Comparison of ENCODE assay signal across 25 cellular contexts in the genomic region with DNA sequence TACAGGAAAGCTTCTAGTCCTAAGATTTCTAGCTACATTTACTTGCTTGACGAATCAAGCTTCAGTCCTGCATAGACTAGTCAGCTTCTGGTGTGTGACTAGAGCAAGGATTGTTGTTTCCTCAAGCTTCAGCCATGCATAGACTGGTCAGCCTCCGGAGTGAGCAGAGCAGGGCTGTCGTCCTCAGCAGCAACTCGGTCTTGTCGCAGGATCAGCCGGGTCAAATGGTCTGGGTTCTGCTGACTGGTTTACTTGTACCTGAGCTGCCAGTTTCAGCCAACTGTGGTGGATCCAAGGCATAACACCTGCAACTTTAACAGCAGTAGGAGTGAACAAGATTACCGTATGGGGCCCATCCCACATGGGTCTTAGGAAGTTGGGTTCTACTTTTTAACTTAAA. TPM values are rescaled to one million over a fixed set of nuclear protein-coding genes. Genes with fewer than 3 reads are reported as not detected.
DNase-seq lines count a peak whose midpoint lies in the region; ATAC-seq, FAIRE-seq and TF ChIP-seq lines count a peak whose summit lies in the region.
"Had no signal": no experiment of that assay in that cellular context is flagged by ENCODE, and none has a peak within 500 bp of the region (broad histone marks: within the 10 kb centered on the region; RNA-seq: fewer than 3 reads in every experiment).

No MANE protein-coding gene starts in this region.

- H3K79me2 ChIP-seq in K562 (ENCODE audit: control insufficient read depth, insufficient read depth, low read length) (no peaks in the 10 kb centered on the region), parathyroid adenoma (no peaks in the 10 kb centered on the region)

- CTCF ChIA-PET in K562 (lab: Yijun Ruan, JAX; ENCODE audit: low intra/inter-chr PET ratio) = no interaction called here

- no TSS peak for BruUV-seq in K562 (replicated peaks; lab: Mats Ljungman, UMichigan)

- H3K9me3 ChIP-seq in K562 (replicated peaks; ENCODE audit: control insufficient read depth, insufficient read depth, low read depth, low read length) (peaks cover 7% of the 10 kb centered on the region), parathyroid adenoma (ENCODE audit: control insufficient read depth, low read length) (no peaks in the 10 kb centered on the region), thyroid gland (no peaks in the 10 kb centered on the region)
- H3K9me3 ChIP-seq: BE2C had no signal

- in situ Hi-C loops in K562 (cut with MboI) = no loop called here

- TF ChIP-seq RAD21 in K562 (CRISPR knock-in tag; conservative IDR thresholded peaks at IDR 0.05 in 1 of 2, IDR thresholded peaks at IDR 0.05 in 1 of 2) = no peak

- H3K4me1 ChIP-seq in K562 (replicated peaks in 1 of 2; ENCODE audit: control insufficient read depth in 2 of 2, insufficient read depth in 2 of 2, low read length in 2 of 2) = peaks cover 31 to 66% of the 10 kb centered on the region in 2 experiments
- H3K4me1 ChIP-seq in parathyroid adenoma = peaks cover 17% of the 10 kb centered on the region
- H3K4me1 ChIP-seq in thyroid gland = peaks cover 0 to 26% of the 10 kb centered on the region in 2 donors
- H3K4me1 ChIP-seq: BE2C had no signal

- H4K20me1 ChIP-seq in K562 (replicated peaks; ENCODE audit: control insufficient read depth, insufficient read depth, low read length) = no peaks in the 10 kb centered on the region

- H3K9ac ChIP-seq in K562 (ENCODE audit: insufficient read depth in 1 of 2, low read depth in 2 of 2, low read length in 2 of 2) = peak overlapping the region; percentile 32 to 70; a peak in 2 of 4 replicates
- no peak overlapping the region for H3K9ac ChIP-seq in parathyroid adenoma

- H3K9me1 ChIP-seq in K562 (ENCODE audit: control insufficient read depth, insufficient read depth, low read length) = no peaks in the 10 kb centered on the region

- H3K27ac ChIP-seq in K562 (ENCODE audit: extremely low read depth, low read depth, low read length) = peak overlapping the region; percentile 51
- H3K27ac ChIP-seq in parathyroid adenoma = no peak overlapping the region
- H3K27ac ChIP-seq in thyroid gland = no peak overlapping the region

- TF ChIP-seq CTCF in K562 (IDR thresholded peaks at IDR 0.05 in 2 of 3, conservative IDR thresholded peaks at IDR 0.05 in 1 of 3; ENCODE audit: insufficient read depth in 2 of 3, low read depth in 1 of 3, low read length in 3 of 3) = no peak
- no peak for TF ChIP-seq CTCF in parathyroid adenoma (IDR thresholded peaks at IDR 0.05)
- no peak for TF ChIP-seq CTCF in thyroid gland (IDR thresholded peaks at IDR 0.05)

- no peak overlapping the region for H3K4me3 ChIP-seq in K562
- no peak overlapping the region for H3K4me3 ChIP-seq in parathyroid adenoma (ENCODE audit: low read depth, low read length)
- H3K4me3 ChIP-seq in thyroid gland (replicated peaks in 1 of 3) = no peak overlapping the region
- H3K4me3 ChIP-seq: GM12878, GM23338 had no signal

- intact Hi-C loops in K562 (cut with micrococcal nuclease) (loop anchor here (2.0 kb wide), 1 partner anchor 103 kb away; no protein-coding TSS in a partner anchor), thyroid gland (cut with DNase I) (no loop called here)

- no peak for TF ChIP-seq POLR2A in K562 (conservative IDR thresholded peaks at IDR 0.05)
- TF ChIP-seq POLR2A in thyroid gland (IDR thresholded peaks at IDR 0.05) = no peak

- no peak for TF ChIP-seq EP300 in K562 (IDR thresholded peaks at IDR 0.05; ENCODE audit: low read length)

- DNase-seq in K562 (ENCODE audit: extremely low read depth in 1 of 4, low spot score in 3 of 4) (peak in 2 of 4 experiments; percentile 8 to 11), kidney tubule cell (ENCODE audit: low spot score) (peak; percentile 41), thyroid gland (peak; percentile 46 to 48), foreskin melanocyte (no peak)
- no peak for DNase-seq in activated T-cell treated with anti-CD3 and anti-CD28 coated beads, Interleukin-2, amount 50 U/mL, for 1 hour
- DNase-seq: ACHN; BE2C; C1 segment of cervical spinal cord; CD4-positive, CD25-positive, alpha-beta regulatory T cell; CD8-positive, alpha-beta memory T cell; COR-L47; DMS 273 treated with DMSO at 0.1 percent for 48 hours; DMS53; DND-41; EL; HCEC 1CT had no signal

- no peaks in the 10 kb centered on the region; the same call in 2 of the 3 replicates for H3K36me3 ChIP-seq in K562 (ENCODE audit: control insufficient read depth, insufficient read depth, low read length)
- no peaks in the 10 kb centered on the region for H3K36me3 ChIP-seq in parathyroid adenoma (ENCODE audit: control insufficient read depth, insufficient read depth, low read length)
- H3K36me3 ChIP-seq in thyroid gland = no peaks in the 10 kb centered on the region
- H3K36me3 ChIP-seq: BE2C had no signal

- WGBS in K562 (ENCODE audit: insufficient coverage, low coverage, missing lambda C conversion rate) = 28% methylated on average over 7 of the region's 7 CpGs
- WGBS in thyroid gland, 2 donors = 40 to 67% methylated on average over 7 of the region's 7 CpGs

- POLR2A ChIA-PET in K562 (lab: Yijun Ruan, JAX) = interaction anchor here (0.5 to 3.6 kb wide), 7 partner anchors 9 to 96 kb away, joined by 3 to 19 read pairs (median 4); a partner anchor contains a TSS

- peak overlapping the region; percentile 88 for H2AFZ ChIP-seq in K562 (ENCODE audit: low read depth, low read length)
- H2AFZ ChIP-seq in parathyroid adenoma = peak overlapping the region; percentile 43
- H2AFZ ChIP-seq: GM23338 had no signal

- H3K4me2 ChIP-seq in K562 (ENCODE audit: insufficient read depth, low read length) (peak overlapping the region; percentile 22; the same call in 1 of the 2 replicates), parathyroid adenoma (ENCODE audit: low read length) (no peak overlapping the region)
- H3K4me2 ChIP-seq: GM23338 had no signal

- ATAC-seq in K562 = peak; percentile 6; the same call in 2 of the 3 replicates
- no peak for ATAC-seq in HG03432 (IDR thresholded peaks at IDR 0.05; ENCODE audit: unreplicated experiment)
- ATAC-seq: GM12878, GM23338 had no signal

- H3K27me3 ChIP-seq in K562 (ENCODE audit: control insufficient read depth in 2 of 2, insufficient read depth in 2 of 2, low read length in 2 of 2) (no peaks in the 10 kb centered on the region), parathyroid adenoma (ENCODE audit: control insufficient read depth, insufficient read depth, low read length) (no peaks in the 10 kb centered on the region), thyroid gland (no peaks in the 10 kb centered on the region)
- H3K27me3 ChIP-seq: BE2C had no signal

- no peak for FAIRE-seq in K562 (lab: Jason Lieb, UNC)
- FAIRE-seq: A204.1, GM12878, GM19239, H54, HTR-8/SVneo had no signal

TF ChIP-seq in K562, 482 proteins besides CTCF, POLR2A, EP300 and RAD21 (continues in another document):
- no peak for TF ChIP-seq U2AF1 (optimal IDR thresholded peaks at IDR 0.05; ENCODE audit: low read depth, low read length)
- TF ChIP-seq, protein P1, sequence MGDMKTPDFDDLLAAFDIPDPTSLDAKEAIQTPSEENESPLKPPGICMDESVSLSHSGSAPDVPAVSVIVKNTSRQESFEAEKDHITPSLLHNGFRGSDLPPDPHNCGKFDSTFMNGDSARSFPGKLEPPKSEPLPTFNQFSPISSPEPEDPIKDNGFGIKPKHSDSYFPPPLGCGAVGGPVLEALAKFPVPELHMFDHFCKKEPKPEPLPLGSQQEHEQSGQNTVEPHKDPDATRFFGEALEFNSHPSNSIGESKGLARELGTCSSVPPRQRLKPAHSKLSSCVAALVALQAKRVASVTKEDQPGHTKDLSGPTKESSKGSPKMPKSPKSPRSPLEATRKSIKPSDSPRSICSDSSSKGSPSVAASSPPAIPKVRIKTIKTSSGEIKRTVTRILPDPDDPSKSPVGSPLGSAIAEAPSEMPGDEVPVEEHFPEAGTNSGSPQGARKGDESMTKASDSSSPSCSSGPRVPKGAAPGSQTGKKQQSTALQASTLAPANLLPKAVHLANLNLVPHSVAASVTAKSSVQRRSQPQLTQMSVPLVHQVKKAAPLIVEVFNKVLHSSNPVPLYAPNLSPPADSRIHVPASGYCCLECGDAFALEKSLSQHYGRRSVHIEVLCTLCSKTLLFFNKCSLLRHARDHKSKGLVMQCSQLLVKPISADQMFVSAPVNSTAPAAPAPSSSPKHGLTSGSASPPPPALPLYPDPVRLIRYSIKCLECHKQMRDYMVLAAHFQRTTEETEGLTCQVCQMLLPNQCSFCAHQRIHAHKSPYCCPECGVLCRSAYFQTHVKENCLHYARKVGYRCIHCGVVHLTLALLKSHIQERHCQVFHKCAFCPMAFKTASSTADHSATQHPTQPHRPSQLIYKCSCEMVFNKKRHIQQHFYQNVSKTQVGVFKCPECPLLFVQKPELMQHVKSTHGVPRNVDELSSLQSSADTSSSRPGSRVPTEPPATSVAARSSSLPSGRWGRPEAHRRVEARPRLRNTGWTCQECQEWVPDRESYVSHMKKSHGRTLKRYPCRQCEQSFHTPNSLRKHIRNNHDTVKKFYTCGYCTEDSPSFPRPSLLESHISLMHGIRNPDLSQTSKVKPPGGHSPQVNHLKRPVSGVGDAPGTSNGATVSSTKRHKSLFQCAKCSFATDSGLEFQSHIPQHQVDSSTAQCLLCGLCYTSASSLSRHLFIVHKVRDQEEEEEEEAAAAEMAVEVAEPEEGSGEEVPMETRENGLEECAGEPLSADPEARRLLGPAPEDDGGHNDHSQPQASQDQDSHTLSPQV (IDR thresholded peaks at IDR 0.05) = 0 out of 2 replicates have a peak, but pooled peaks have one; percentile 15
- TF ChIP-seq, protein P2, sequence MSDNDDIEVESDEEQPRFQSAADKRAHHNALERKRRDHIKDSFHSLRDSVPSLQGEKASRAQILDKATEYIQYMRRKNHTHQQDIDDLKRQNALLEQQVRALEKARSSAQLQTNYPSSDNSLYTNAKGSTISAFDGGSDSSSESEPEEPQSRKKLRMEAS (CRISPR knock-in tag; IDR thresholded peaks at IDR 0.05) = peak; percentile 14; the same call in 1 of the 2 replicates

RNA-seq across cellular contexts. Expression of a gene that starts 10.8 kb away (rescaled TPM):
- total RNA-seq in K562 (2011; cell fraction: chromatin; rRNA removed; ENCODE audit: low replicate concordance) = 58.9 and 89.1 TPM in 2 replicates
- total RNA-seq in K562 (2011; cell fraction: nucleolus; rRNA removed) = 52.6 and 53.0 TPM in 2 replicates
- total RNA-seq in K562 (2011; cell fraction: nucleoplasm; rRNA removed) = 58.1 and 58.7 TPM in 2 replicates
- total RNA-seq in K562 (2014; rRNA removed) (42.5 and 46.2 TPM in 2 replicates), K562 (2014; rRNA removed; fragmentation: Illumina TruSeq; extraction: Trizol) (34.1 and 34.6 TPM in 2 replicates), K562 (2015; rRNA removed; fragmentation: Illumina TruSeq; extraction: Trizol) (52.9 and 53.5 TPM in 2 replicates), K562 (2021) (64.1 and 73.7 TPM in 2 replicates), thyroid gland (10 to 100 TPM in 1 of 4 donors, 1 to 10 TPM in 3; 2.8 to 10.8 (median 3.3) TPM)
- polyA plus RNA-seq in K562 (2011; rRNA removed) (66.7 and 72.1 TPM in 2 replicates), K562 (2014; fragmentation: Illumina TruSeq; extraction: Trizol) (83.7 and 85.6 TPM in 2 replicates), K562 (2014; fragmentation: Nextera tagmentation; extraction: Ambion mirVana) (10 to 100 TPM; 42.0 to 47.8 TPM), K562 (2014; rRNA removed) (45.6 and 49.8 TPM in 2 replicates)
- polyA plus RNA-seq in K562 (2011; cell fraction: cytosol; rRNA removed) = 97.7 and 111 TPM in 2 replicates
- 50.2 and 57.5 TPM in 2 replicates for polyA plus RNA-seq in K562 (2011; cell fraction: nucleus; rRNA removed)
- polyA plus RNA-seq in K562 (2012) = 80.2 and 117 TPM in 2 replicates
- polyA minus RNA-seq in K562 (2011; rRNA and poly(A)+ RNA removed) = 82.0 and 85.1 TPM in 2 replicates
- polyA minus RNA-seq in K562 (2011; cell fraction: cytosol; rRNA and poly(A)+ RNA removed) = 38.0 and 45.0 TPM in 2 replicates
- polyA minus RNA-seq in K562 (2011; cell fraction: nucleus; rRNA and poly(A)+ RNA removed) = 26.5 and 45.9 TPM in 2 replicates
- total RNA-seq: G401 had no signal

Comparison
In these comparisons a context has a peak if more than half of its experiments do, and no peak if none do; other contexts are left out.
1. DNase-seq: peak in kidney tubule cell (single experiment) and thyroid gland (2 of 2); none in foreskin melanocyte (single experiment) and activated T-cell treated with anti-CD3 and anti-CD28 coated beads, Interleukin-2, amount 50 U/mL, for 1 hour (single experiment).